In genomic region chr10:24680647-24681475, GRCh38 we compare ENCODE assay signal across 15 cellular contexts. TPM values are rescaled to one million over a fixed set of nuclear protein-coding genes. Genes with fewer than 3 reads are reported as not detected.
DNase-seq lines count a peak whose midpoint lies in the region; ATAC-seq, FAIRE-seq and TF ChIP-seq lines count a peak whose summit lies in the region.
"Had no signal": no experiment of that assay in that cellular context is flagged by ENCODE, and none has a peak within 500 bp of the region (broad histone marks: within the 10 kb centered on the region; RNA-seq: fewer than 3 reads in every experiment).

No MANE protein-coding gene starts in this region.

- DNase-seq in LHCN-M2 (ENCODE audit: low read depth), result peak; percentile 40
- DNase-seq in K562 (ENCODE audit: extremely low read depth in 1 of 4, low spot score in 3 of 4), result no peak
- DNase-seq in right atrium auricular region (ENCODE audit: low spot score), result no peak
- peak; percentile 40 for DNase-seq in small intestine
- no peak for DNase-seq in RWPE1 (ENCODE audit: low spot score)
- no peak for DNase-seq in NCI-H146 treated with DMSO at 0.1 percent for 48 hours (lab: John Stamatoyannopoulos, UW; ENCODE audit: unreplicated experiment)
- DNase-seq: activated naive CD4-positive, alpha-beta T cell; CD8-positive, alpha-beta T cell; esophagus squamous epithelium; immature natural killer cell; NCI-H1105 treated with DMSO at 0.1 percent for 48 hours; NCI-H510A had no signal

- 0 out of 2 replicates have a peak, but pooled peaks have one; percentile 5 for TF ChIP-seq EP300 in K562 (IDR thresholded peaks at IDR 0.05; ENCODE audit: low read length)

- TF ChIP-seq CTCF in K562 (IDR thresholded peaks at IDR 0.05 in 2 of 3, conservative IDR thresholded peaks at IDR 0.05 in 1 of 3; ENCODE audit: insufficient read depth in 2 of 3, low read depth in 1 of 3, low read length in 3 of 3), result no peak
- no peak for TF ChIP-seq CTCF in right atrium auricular region (IDR thresholded peaks at IDR 0.05)
- TF ChIP-seq CTCF in RWPE1 (conservative IDR thresholded peaks at IDR 0.05; ENCODE audit: low read depth), result no peak

- H3K9ac ChIP-seq in K562 (ENCODE audit: insufficient read depth in 1 of 2, low read depth in 2 of 2, low read length in 2 of 2), result peak overlapping the region in 1 of 2 experiments; percentile 74; a peak in 2 of 4 replicates

- H3K27ac ChIP-seq in K562 (ENCODE audit: extremely low read depth, low read depth, low read length), result peak overlapping the region; percentile 76
- peak overlapping the region; percentile 9 to 14 for H3K27ac ChIP-seq in right atrium auricular region
- no peak overlapping the region for H3K27ac ChIP-seq in small intestine (ENCODE audit: low read depth in 1 of 2, low read length in 1 of 2)
- no peak overlapping the region for H3K27ac ChIP-seq in RWPE1
- H3K27ac ChIP-seq: esophagus squamous epithelium had no signal

- 56% methylated on average over 3 of the region's 3 CpGs for WGBS in K562 (ENCODE audit: insufficient coverage, low coverage, missing lambda C conversion rate)
- 55 to 68% (median 67%) methylated on average over 3 of the region's 3 CpGs for WGBS in small intestine, 3 donors

- no peaks in the 10 kb centered on the region; the same call in 2 of the 3 replicates for H3K36me3 ChIP-seq in K562 (ENCODE audit: control insufficient read depth, insufficient read depth, low read length)
- no peaks in the 10 kb centered on the region for H3K36me3 ChIP-seq in right atrium auricular region
- H3K36me3 ChIP-seq in small intestine (ENCODE audit: control insufficient read depth in 2 of 2, insufficient read depth in 2 of 2, low read length in 2 of 2), result no peaks in the 10 kb centered on the region
- H3K36me3 ChIP-seq: esophagus squamous epithelium had no signal

- H3K27me3 ChIP-seq in K562 (ENCODE audit: control insufficient read depth in 2 of 2, insufficient read depth in 2 of 2, low read length in 2 of 2) (no peaks in the 10 kb centered on the region), right atrium auricular region (no peaks in the 10 kb centered on the region), small intestine (ENCODE audit: control insufficient read depth in 2 of 2, insufficient read depth in 2 of 2, low read length in 2 of 2) (no peaks in the 10 kb centered on the region)
- H3K27me3 ChIP-seq: esophagus squamous epithelium had no signal

- H3K9me1 ChIP-seq in K562 (ENCODE audit: control insufficient read depth, insufficient read depth, low read length), result no peaks in the 10 kb centered on the region

- FAIRE-seq in K562 (lab: Jason Lieb, UNC) (no peak), small intestine (lab: Jason Lieb, UNC) (no peak)
- FAIRE-seq: HTR-8/SVneo, TTC549 had no signal

- TF ChIP-seq POLR2A in K562 (conservative IDR thresholded peaks at IDR 0.05), result no peak

- TF ChIP-seq RAD21 in K562 (CRISPR knock-in tag; conservative IDR thresholded peaks at IDR 0.05 in 1 of 2, IDR thresholded peaks at IDR 0.05 in 1 of 2), result no peak

- H3K4me3 ChIP-seq in K562, result no peak overlapping the region
- H3K4me3 ChIP-seq in right atrium auricular region, result no peak overlapping the region
- no peak overlapping the region for H3K4me3 ChIP-seq in small intestine (ENCODE audit: low read depth in 1 of 2, low read length in 2 of 2)
- H3K4me3 ChIP-seq: esophagus squamous epithelium had no signal

- peak overlapping the region; percentile 1; the same call in 1 of the 2 replicates for H2AFZ ChIP-seq in K562 (ENCODE audit: low read depth, low read length)

- H3K9me3 ChIP-seq in K562 (replicated peaks; ENCODE audit: control insufficient read depth, insufficient read depth, low read depth, low read length) (peaks cover 7% of the 10 kb centered on the region), right atrium auricular region (peaks cover 0 to 3% of the 10 kb centered on the region in 2 donors), small intestine (ENCODE audit: control insufficient read depth, low read depth) (no peaks in the 10 kb centered on the region)
- H3K9me3 ChIP-seq: esophagus squamous epithelium had no signal

- peaks cover 92% of the 10 kb centered on the region for H3K79me2 ChIP-seq in K562 (ENCODE audit: control insufficient read depth, insufficient read depth, low read length)

- H3K4me1 ChIP-seq in K562 (replicated peaks in 1 of 2; ENCODE audit: control insufficient read depth in 2 of 2, insufficient read depth in 2 of 2, low read length in 2 of 2) (peaks cover under 1 to 19% of the 10 kb centered on the region in 2 experiments; a peak in 4 of 5 replicates), right atrium auricular region (peaks cover 0 to 27% of the 10 kb centered on the region in 2 donors), small intestine (ENCODE audit: control insufficient read depth in 2 of 2, insufficient read depth in 1 of 2, low read depth in 1 of 2, low read length in 1 of 2) (no peaks in the 10 kb centered on the region)

- in situ Hi-C loops in K562 (cut with MboI), result no loop called here

- POLR2A ChIA-PET in K562 (lab: Yijun Ruan, JAX), result interaction anchor here (1.2 kb wide), 1 partner anchor 20 kb away, joined by 3 read pairs; no protein-coding TSS in a partner anchor
- POLR2A ChIA-PET in RWPE1 (lab: Yijun Ruan, JAX; ENCODE audit: low non-redundant PET), result no interaction called here

- BruUV-seq in K562 (replicated peaks; lab: Mats Ljungman, UMichigan), result TSS peak; percentile 31

- CTCF ChIA-PET in K562 (lab: Yijun Ruan, JAX; ENCODE audit: low intra/inter-chr PET ratio), result interaction anchor here (0.5 kb wide), 1 partner anchor 283 kb away, joined by 3 read pairs; no protein-coding TSS in a partner anchor
- CTCF ChIA-PET in RWPE1 (lab: Yijun Ruan, JAX), result no interaction called here

- ATAC-seq in K562, result peak; percentile 58
- no peak for ATAC-seq in GM18873 (IDR thresholded peaks at IDR 0.05; ENCODE audit: low FRiP score, unreplicated experiment)
- ATAC-seq: CD8-positive, alpha-beta T cell had no signal

- H4K20me1 ChIP-seq in K562 (replicated peaks; ENCODE audit: control insufficient read depth, insufficient read depth, low read length), result no peaks in the 10 kb centered on the region

- peak overlapping the region; percentile 57; the same call in 1 of the 2 replicates for H3K4me2 ChIP-seq in K562 (ENCODE audit: insufficient read depth, low read length)

- intact Hi-C loops in K562 (cut with micrococcal nuclease), result no loop called here

TF ChIP-seq in K562, 482 proteins besides CTCF, POLR2A, EP300 and RAD21 (continues in another document):
- TF ChIP-seq NFRKB (IDR thresholded peaks at IDR 0.05; ENCODE audit: low read depth) (0 out of 2 replicates have a peak, but pooled peaks have one; percentile 7), PHB (CRISPR knock-in tag; IDR thresholded peaks at IDR 0.05) (no peak), TCF3 (CRISPR knock-in tag; IDR thresholded peaks at IDR 0.05) (peak; percentile 33; the same call in 1 of the 2 replicates), SMARCA4 (IDR thresholded peaks at IDR 0.05) (peak; percentile 69), TAL1 (IDR thresholded peaks at IDR 0.05) (peak; percentile 57), LEF1 (IDR thresholded peaks at IDR 0.05) (peak; percentile 31; the same call in 1 of the 2 replicates), SMARCE1 (IDR thresholded peaks at IDR 0.05) (peak; percentile 42; the same call in 1 of the 2 replicates), PKNOX1 (IDR thresholded peaks at IDR 0.05) (peak; percentile 20; the same call in 1 of the 2 replicates), HDAC3 (IDR thresholded peaks at IDR 0.05; ENCODE audit: borderline replicate concordance, partially characterized antibody) (no peak), MXD1 (CRISPR knock-in tag; IDR thresholded peaks at IDR 0.05; ENCODE audit: borderline replicate concordance, poor library complexity, severe bottlenecking) (no peak), GATAD2B (IDR thresholded peaks at IDR 0.05; ENCODE audit: borderline replicate concordance) (0 out of 2 replicates have a peak, but pooled peaks have one; percentile 54), PHF8 (IDR thresholded peaks at IDR 0.05; ENCODE audit: borderline replicate concordance, low read length) (0 out of 2 replicates have a peak, but pooled peaks have one; percentile 4), DPF2 (IDR thresholded peaks at IDR 0.05) (peak; percentile 64; the same call in 1 of the 2 replicates)

RNA-seq across cellular contexts. Expression of gene ARHGAP21, which starts 42.8 kb away (rescaled TPM):
- total RNA-seq in LHCN-M2 (2014; rRNA removed) (63.9 and 65.7 TPM in 2 replicates), K562 (2014; rRNA removed) (38.7 and 43.1 TPM in 2 replicates), K562 (2014; rRNA removed; fragmentation: Illumina TruSeq; extraction: Trizol) (61.8 and 84.8 TPM in 2 replicates), K562 (2015; rRNA removed; fragmentation: Illumina TruSeq; extraction: Trizol) (72.2 and 75.0 TPM in 2 replicates), K562 (2021) (57.7 and 60.8 TPM in 2 replicates), right atrium auricular region (10 to 100 TPM; 45.0 to 46.3 TPM)
- polyA plus RNA-seq in LHCN-M2 (2012), result 20.0 TPM
- total RNA-seq in K562 (2011; cell fraction: chromatin; rRNA removed; ENCODE audit: low replicate concordance), result 222 and 366 TPM in 2 replicates
- total RNA-seq in K562 (2011; cell fraction: nucleolus; rRNA removed), result 80.7 and 94.1 TPM in 2 replicates
- 125 and 182 TPM in 2 replicates for total RNA-seq in K562 (2011; cell fraction: nucleoplasm; rRNA removed)
- polyA plus RNA-seq in K562 (2011; rRNA removed) (86.1 and 145 TPM in 2 replicates), K562 (2014; fragmentation: Illumina TruSeq; extraction: Trizol) (65.7 and 72.2 TPM in 2 replicates), K562 (2014; fragmentation: Nextera tagmentation; extraction: Ambion mirVana) (10 to 100 TPM; 13.6 to 15.5 TPM), K562 (2014; rRNA removed) (40.3 and 43.6 TPM in 2 replicates), small intestine (10 to 100 TPM; 20.6 to 34.4 (median 24.9) TPM)
- 35.6 and 41.6 TPM in 2 replicates for polyA plus RNA-seq in K562 (2011; cell fraction: cytosol; rRNA removed)
- 214 and 250 TPM in 2 replicates for polyA plus RNA-seq in K562 (2011; cell fraction: nucleus; rRNA removed)
- 32.3 and 36.3 TPM in 2 replicates for polyA plus RNA-seq in K562 (2012)
- 150 and 239 TPM in 2 replicates for polyA minus RNA-seq in K562 (2011; rRNA and poly(A)+ RNA removed)
- 36.3 and 108 TPM in 2 replicates for polyA minus RNA-seq in K562 (2011; cell fraction: cytosol; rRNA and poly(A)+ RNA removed)
- polyA minus RNA-seq in K562 (2011; cell fraction: nucleus; rRNA and poly(A)+ RNA removed), result 146 and 167 TPM in 2 replicates

Comparison
In these comparisons a context has a peak if more than half of its experiments do, and no peak if none do; other contexts are left out.
1. DNase-seq: peak in LHCN-M2 (single experiment) and small intestine (single experiment); none in K562 (0 of 4), right atrium auricular region (single experiment), RWPE1 (single experiment) and NCI-H146 treated with DMSO at 0.1 percent for 48 hours (single experiment).
2. H3K27ac ChIP-seq: peak in K562 (single experiment) and right atrium auricular region (2 of 2); none in small intestine (0 of 2) and RWPE1 (single experiment).